In genomic region chr1:235160965-235161684, GRCh38 we compare ENCODE assay signal across 8 cellular contexts. TPM values are rescaled to one million over a fixed set of nuclear protein-coding genes. Genes with fewer than 3 reads are reported as not detected.
DNase-seq lines count a peak whose midpoint lies in the region; ATAC-seq, FAIRE-seq and TF ChIP-seq lines count a peak whose summit lies in the region.

TSS of gene RBM34 (minus strand) at chr1:235161250. CDS start at chr1:235161226, 24 bp downstream.

- peak within 1 kb of the TSS; percentile 93 for H2AFZ ChIP-seq in parathyroid adenoma

- no peaks in the 10 kb centered on the region for H3K9me3 Mint-ChIP-seq in activated naive CD8-positive, alpha-beta T cell treated with anti-CD3 and anti-CD28 coated beads, Interleukin-2, amount 50 U/mL, for 24 hours

- H3K4me3 ChIP-seq in cardiac muscle cell (peak within 1 kb of the TSS; percentile 84), parathyroid adenoma (ENCODE audit: low read depth, low read length) (peak within 1 kb of the TSS; percentile 90), tibial artery (peak within 1 kb of the TSS; percentile 63 to 88)

- TF ChIP-seq CTCF in cardiac muscle cell (IDR thresholded peaks at IDR 0.05; ENCODE audit: low read depth, low read length) (no peak), parathyroid adenoma (IDR thresholded peaks at IDR 0.05) (peak; percentile 11), tibial artery (IDR thresholded peaks at IDR 0.05) (peak; percentile 39 to 41)

- H3K9me3 ChIP-seq in cardiac muscle cell (ENCODE audit: low read depth) = no peaks in the 10 kb centered on the region
- no peaks in the 10 kb centered on the region for H3K9me3 ChIP-seq in parathyroid adenoma (ENCODE audit: control insufficient read depth, low read length)
- no peaks in the 10 kb centered on the region for H3K9me3 ChIP-seq in tibial artery

- H3K27ac ChIP-seq in cardiac muscle cell (peak within 1 kb of the TSS; percentile 86), parathyroid adenoma (peak within 1 kb of the TSS; percentile 87), tibial artery (peak within 1 kb of the TSS; percentile 81 to 88)

- no peaks in the 10 kb centered on the region for H3K79me2 ChIP-seq in parathyroid adenoma

- H3K4me1 ChIP-seq in cardiac muscle cell (ENCODE audit: low read depth) (peaks cover 3% of the 10 kb centered on the region), parathyroid adenoma (no peaks in the 10 kb centered on the region), tibial artery (peaks cover 0 to 25% (median 10%) of the 10 kb centered on the region in 4 donors)

- no peaks in the 10 kb centered on the region for H3K27me3 Mint-ChIP-seq in activated naive CD8-positive, alpha-beta T cell treated with anti-CD3 and anti-CD28 coated beads, Interleukin-2, amount 50 U/mL, for 24 hours

- peaks cover 29% of the 10 kb centered on the region for H3K36me3 Mint-ChIP-seq in activated naive CD8-positive, alpha-beta T cell treated with anti-CD3 and anti-CD28 coated beads, Interleukin-2, amount 50 U/mL, for 24 hours (ENCODE audit: low read depth)

- H3K9ac ChIP-seq in parathyroid adenoma = peak within 1 kb of the TSS; percentile 63

- peaks cover 12% of the 10 kb centered on the region for H3K36me3 ChIP-seq in cardiac muscle cell
- no peaks in the 10 kb centered on the region for H3K36me3 ChIP-seq in parathyroid adenoma (ENCODE audit: control insufficient read depth, insufficient read depth, low read length)
- peaks cover 11 to 31% (median 16%) of the 10 kb centered on the region in 3 donors for H3K36me3 ChIP-seq in tibial artery

- H3K27ac Mint-ChIP-seq in activated naive CD8-positive, alpha-beta T cell treated with anti-CD3 and anti-CD28 coated beads, Interleukin-2, amount 50 U/mL, for 24 hours = peak within 1 kb of the TSS; percentile 100

- H3K4me2 ChIP-seq in parathyroid adenoma (ENCODE audit: low read length) = peak within 1 kb of the TSS; percentile 72

- H3K27me3 ChIP-seq in cardiac muscle cell (no peaks in the 10 kb centered on the region), parathyroid adenoma (ENCODE audit: control insufficient read depth, insufficient read depth, low read length) (no peaks in the 10 kb centered on the region), tibial artery (no peaks in the 10 kb centered on the region)

- peaks cover 19% of the 10 kb centered on the region for H3K4me1 Mint-ChIP-seq in activated naive CD8-positive, alpha-beta T cell treated with anti-CD3 and anti-CD28 coated beads, Interleukin-2, amount 50 U/mL, for 24 hours

- DNase-seq in GM12891 (ENCODE audit: insufficient read length, low spot score) = peak; percentile 81
- DNase-seq in NCI-H1436 (lab: John Stamatoyannopoulos, UW) = peak; percentile 93
- DNase-seq in T follicular helper cell (ENCODE audit: low read depth) = peak; percentile 87
- DNase-seq in activated naive CD8-positive, alpha-beta T cell treated with anti-CD3 and anti-CD28 coated beads, Interleukin-2, amount 50 U/mL, for 24 hours = peak; percentile 96
- peak; percentile 93 for DNase-seq in cardiac muscle cell (ENCODE audit: low read depth in 1 of 2, low spot score in 1 of 2)
- peak; percentile 91 to 95 for DNase-seq in tibial artery

- peak; percentile 87 for FAIRE-seq in GM12891 (lab: Jason Lieb, UNC)

- peak; percentile 96 for ATAC-seq in HG02798 (IDR thresholded peaks at IDR 0.05; ENCODE audit: poor library complexity, unreplicated experiment)
- ATAC-seq in activated naive CD8-positive, alpha-beta T cell treated with anti-CD3 and anti-CD28 coated beads, Interleukin-2, amount 50 U/mL, for 24 hours = peak; percentile 95

- intact Hi-C loops in tibial artery (cut with DNase I; ENCODE audit: low total_unique reads) = no loop called here

- H3K4me3 Mint-ChIP-seq in activated naive CD8-positive, alpha-beta T cell treated with anti-CD3 and anti-CD28 coated beads, Interleukin-2, amount 50 U/mL, for 24 hours = peak within 1 kb of the TSS; percentile 100

- TF ChIP-seq POLR2A in GM12891 (IDR thresholded peaks at IDR 0.05; ENCODE audit: low read depth, low read length) = peak; percentile 96

TF ChIP-seq in GM12891, 5 proteins besides CTCF, POLR2A, EP300 and RAD21:
- TF ChIP-seq POU2F2 (IDR thresholded peaks at IDR 0.05; ENCODE audit: low read depth, low read length) (peak; percentile 94), TAF1 (IDR thresholded peaks at IDR 0.05; ENCODE audit: low read depth, low read length) (peak; percentile 99), SPI1 (IDR thresholded peaks at IDR 0.05; ENCODE audit: low read depth, low read length) (peak; percentile 92), POLR2AphosphoS5 (IDR thresholded peaks at IDR 0.05; ENCODE audit: low read depth, low read length) (peak; percentile 96), PAX5 (IDR thresholded peaks at IDR 0.05; ENCODE audit: insufficient read depth, low read length, severe bottlenecking) (no peak)

RNA-seq across cellular contexts. Expression of gene RBM34, which starts in this region (rescaled TPM):
- polyA plus RNA-seq in GM12891 (2012; ENCODE audit: low read depth, missing spikeins) = 116 TPM
- 40.7 and 41.2 TPM in 2 replicates for total RNA-seq in cardiac muscle cell
- 63.8 and 77.3 TPM in 2 replicates for polyA plus RNA-seq in cardiac muscle cell

Comparison
In these comparisons a context has a peak if more than half of its experiments do, and no peak if none do; other contexts are left out.
1. Peak in every context shown above with its lines: DNase-seq, ATAC-seq, H3K4me3 ChIP-seq and H3K27ac ChIP-seq.